8 cellular contexts compared by ENCODE assay signal in the genomic region with DNA sequence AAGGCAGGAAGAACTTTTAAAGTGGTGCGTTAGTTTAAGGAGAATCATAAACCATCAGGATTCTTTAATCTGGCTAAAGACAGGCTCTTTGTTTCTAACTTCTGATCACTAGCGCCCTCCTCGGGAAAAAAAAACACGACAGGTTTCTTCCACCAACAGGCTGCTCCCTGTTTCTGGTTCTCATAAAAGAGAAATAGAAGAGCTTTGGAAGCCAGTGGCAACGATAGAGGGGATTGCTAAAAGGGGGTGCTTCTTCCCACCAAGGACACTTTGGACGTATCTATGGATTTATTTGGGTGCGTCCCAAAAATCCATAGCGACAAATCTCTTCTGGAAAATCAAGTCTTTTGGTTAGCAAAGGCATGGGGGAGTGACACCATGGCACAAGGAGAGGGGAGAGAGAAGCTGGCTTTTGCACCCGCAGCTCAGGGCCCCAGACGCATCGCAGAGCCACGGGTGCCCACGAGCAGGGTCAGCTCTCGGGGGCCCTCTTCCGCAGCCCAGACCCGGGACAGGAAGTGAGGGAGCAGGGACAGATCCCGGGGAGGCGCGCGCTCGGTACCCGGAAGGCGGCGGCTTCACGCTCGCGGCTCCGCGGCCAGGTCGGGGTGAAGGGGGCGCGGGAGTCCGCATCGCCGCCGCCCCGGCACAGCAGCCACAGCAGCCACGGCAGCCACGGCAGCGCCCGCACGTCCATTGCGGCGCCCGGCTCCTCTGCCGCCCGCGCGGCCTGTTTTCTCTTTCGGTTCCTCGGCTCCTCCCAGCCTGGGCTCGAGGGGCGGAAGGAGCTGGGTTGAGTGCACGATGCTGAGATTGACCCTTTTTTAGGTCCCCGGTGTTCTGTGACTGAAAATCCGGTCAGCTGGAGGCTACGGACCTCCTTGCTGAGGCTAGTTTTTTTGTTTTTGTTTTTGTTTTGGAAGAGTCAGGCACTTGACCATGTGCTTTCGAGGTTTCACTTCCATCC. TPM values are rescaled to one million over a fixed set of nuclear protein-coding genes. Genes with fewer than 3 reads are reported as not detected.
DNase-seq lines count a peak whose midpoint lies in the region; ATAC-seq and TF ChIP-seq lines count a peak whose summit lies in the region.

A gene with protein sequence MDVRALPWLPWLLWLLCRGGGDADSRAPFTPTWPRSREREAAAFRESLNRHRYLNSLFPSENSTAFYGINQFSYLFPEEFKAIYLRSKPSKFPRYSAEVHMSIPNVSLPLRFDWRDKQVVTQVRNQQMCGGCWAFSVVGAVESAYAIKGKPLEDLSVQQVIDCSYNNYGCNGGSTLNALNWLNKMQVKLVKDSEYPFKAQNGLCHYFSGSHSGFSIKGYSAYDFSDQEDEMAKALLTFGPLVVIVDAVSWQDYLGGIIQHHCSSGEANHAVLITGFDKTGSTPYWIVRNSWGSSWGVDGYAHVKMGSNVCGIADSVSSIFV (minus strand): TSS at position 716 of the 967 bp plus-strand sequence. CDS start 19 bp downstream, at position 697.

- H3K4me1 Mint-ChIP-seq in Caco-2 (ENCODE audit: low read depth, unreplicated experiment): peaks cover 12% of the 10 kb centered on the region
- peaks cover 30% of the 10 kb centered on the region for H3K4me1 Mint-ChIP-seq in activated T-cell treated with anti-CD3 and anti-CD28 coated beads, Interleukin-2, amount 50 U/mL, for 4 hours (ENCODE audit: low read depth)

- no peaks in the 10 kb centered on the region for H3K27me3 Mint-ChIP-seq in Caco-2 (ENCODE audit: insufficient read depth, unreplicated experiment)
- H3K27me3 Mint-ChIP-seq in activated T-cell treated with anti-CD3 and anti-CD28 coated beads, Interleukin-2, amount 50 U/mL, for 4 hours (ENCODE audit: low read depth): peaks cover 8% of the 10 kb centered on the region

- TF ChIP-seq CTCF in Caco-2 (IDR thresholded peaks at IDR 0.05; ENCODE audit: insufficient read depth in 1 of 2, low read depth in 1 of 2, low read length in 1 of 2, severe bottlenecking in 1 of 2, unreplicated experiment in 1 of 2) (peak; percentile 47 to 57), OCI-LY3 (IDR thresholded peaks at IDR 0.05; ENCODE audit: low read depth, low read length) (peak; percentile 91)

- intact Hi-C loops in Caco-2 (cut with micrococcal nuclease; ENCODE audit: unreplicated experiment): loop anchor here (1.0 to 2.0 kb wide), 3 partner anchors 143 to 549 kb away; no protein-coding TSS in a partner anchor

- ATAC-seq in GM19468 (IDR thresholded peaks at IDR 0.05; ENCODE audit: extremely low read depth, unreplicated experiment) (peak; percentile 91), esophagus mucosa (peak; percentile 91)
- ATAC-seq in activated T-cell treated with anti-CD3 and anti-CD28 coated beads, Interleukin-2, amount 50 U/mL, for 4 hours: peak; percentile 93 to 94

- peak within 1 kb of the TSS; percentile 99 for H3K4me3 Mint-ChIP-seq in Caco-2 (ENCODE audit: unreplicated experiment)
- peak within 1 kb of the TSS; percentile 94 for H3K4me3 Mint-ChIP-seq in activated T-cell treated with anti-CD3 and anti-CD28 coated beads, Interleukin-2, amount 50 U/mL, for 4 hours

- POLR2A ChIA-PET in Caco-2 (lab: Charles Lee): interaction anchor here (1.2 to 1.6 kb wide), 2 partner anchors 103 to 143 kb away, joined by 3 to 5 read pairs; no protein-coding TSS in a partner anchor

- H3K4me3 ChIP-seq in Caco-2 (ENCODE audit: low read depth, low read length) (peak within 1 kb of the TSS; percentile 59), OCI-LY3 (ENCODE audit: low read length) (peak within 1 kb of the TSS; percentile 94)

- no peaks in the 10 kb centered on the region for H3K9me3 Mint-ChIP-seq in Caco-2 (ENCODE audit: unreplicated experiment)
- H3K9me3 Mint-ChIP-seq in activated T-cell treated with anti-CD3 and anti-CD28 coated beads, Interleukin-2, amount 50 U/mL, for 4 hours: no peaks in the 10 kb centered on the region

- CTCF ChIA-PET in Caco-2 (lab: Charles Lee): interaction anchor here (0.6 to 2.5 kb wide), 3 partner anchors 10 to 729 kb away, joined by 3 to 19 read pairs (median 3); no protein-coding TSS in a partner anchor

- no peaks in the 10 kb centered on the region for H3K36me3 Mint-ChIP-seq in Caco-2 (ENCODE audit: insufficient read depth, unreplicated experiment)
- no peaks in the 10 kb centered on the region for H3K36me3 Mint-ChIP-seq in activated T-cell treated with anti-CD3 and anti-CD28 coated beads, Interleukin-2, amount 50 U/mL, for 4 hours (ENCODE audit: insufficient read depth)

- H3K9me3 ChIP-seq in Caco-2 (no peaks in the 10 kb centered on the region), OCI-LY3 (ENCODE audit: insufficient read depth, low read length) (no peaks in the 10 kb centered on the region)

- H3K79me2 ChIP-seq in OCI-LY3 (ENCODE audit: low read length): no peaks in the 10 kb centered on the region

- peak within 1 kb of the TSS; percentile 90 for H3K27ac ChIP-seq in OCI-LY3 (ENCODE audit: low read length)

- no peaks in the 10 kb centered on the region for H3K27me3 ChIP-seq in Caco-2 (replicated peaks; ENCODE audit: control insufficient read depth, insufficient read depth, low read length)
- no peaks in the 10 kb centered on the region for H3K27me3 ChIP-seq in OCI-LY3 (ENCODE audit: low read depth, low read length)

- H3K9ac ChIP-seq in OCI-LY3 (ENCODE audit: low read length): peak within 1 kb of the TSS; percentile 99

- H3K4me1 ChIP-seq in Caco-2 (peaks cover 31% of the 10 kb centered on the region), OCI-LY3 (ENCODE audit: low read length) (peaks cover 9% of the 10 kb centered on the region)

- BruUV-seq in Caco-2 (replicated peaks; lab: Mats Ljungman, UMichigan): TSS peak; percentile 86

- DNase-seq in Caco-2: peak; percentile 76 to 78
- DNase-seq in HT-29 (ENCODE audit: low spot score): peak; percentile 93
- DNase-seq in activated T-cell treated with anti-CD3 and anti-CD28 coated beads, Interleukin-2, amount 50 U/mL, for 4 hours: peak; percentile 63
- peak; percentile 92 for DNase-seq in myocyte (ENCODE audit: low read depth)
- DNase-seq in stimulated activated CD8-positive, alpha-beta memory T cell treated with anti-CD3 and anti-CD28 coated beads, Interleukin-7, amount 100 ng/mL, for 48 hours (ENCODE audit: extremely low read depth in 1 of 2, low read depth in 1 of 2): peak; percentile 46 to 52

- H3K4me2 ChIP-seq in OCI-LY3 (ENCODE audit: low read length): peak within 1 kb of the TSS; percentile 90

- peak within 1 kb of the TSS; percentile 100 for H2AFZ ChIP-seq in OCI-LY3 (ENCODE audit: low read depth, low read length)

- H4K20me1 ChIP-seq in OCI-LY3 (ENCODE audit: insufficient read depth, low read length): no peaks in the 10 kb centered on the region

- H3K27ac Mint-ChIP-seq in Caco-2 (ENCODE audit: unreplicated experiment): peak within 1 kb of the TSS; percentile 96

- H3K36me3 ChIP-seq in Caco-2 (ENCODE audit: control insufficient read depth, insufficient read depth, low read length) (no peaks in the 10 kb centered on the region; the same call in 1 of the 2 replicates), OCI-LY3 (replicated peaks; ENCODE audit: low read depth, low read length) (no peaks in the 10 kb centered on the region)

RNA-seq across cellular contexts. Expression of the gene that starts here (rescaled TPM):
- total RNA-seq in Caco-2 (2022) (2.3 and 2.9 TPM in 2 replicates), esophagus mucosa (2.4 TPM), myocyte (29.4 and 32.9 TPM in 2 replicates)
- 1.3 and 1.7 TPM in 2 replicates for total RNA-seq in HT-29 (2014; rRNA removed; shearing (Covaris generic))
- total RNA-seq in activated T-cell treated with anti-CD3 and anti-CD28 coated beads, Interleukin-2, amount 50 U/mL, for 4 hours: 1 to 10 TPM; 1.1 to 2.0 (median 1.3) TPM
- polyA plus RNA-seq in myocyte (2012): 11.3 TPM

Comparison
In these comparisons a context has a peak if more than half of its experiments do, and no peak if none do; other contexts are left out.
1. Peak in every context shown above with its lines: DNase-seq, ATAC-seq, H3K4me3 ChIP-seq and H3K27ac ChIP-seq.